In the genomic region with DNA sequence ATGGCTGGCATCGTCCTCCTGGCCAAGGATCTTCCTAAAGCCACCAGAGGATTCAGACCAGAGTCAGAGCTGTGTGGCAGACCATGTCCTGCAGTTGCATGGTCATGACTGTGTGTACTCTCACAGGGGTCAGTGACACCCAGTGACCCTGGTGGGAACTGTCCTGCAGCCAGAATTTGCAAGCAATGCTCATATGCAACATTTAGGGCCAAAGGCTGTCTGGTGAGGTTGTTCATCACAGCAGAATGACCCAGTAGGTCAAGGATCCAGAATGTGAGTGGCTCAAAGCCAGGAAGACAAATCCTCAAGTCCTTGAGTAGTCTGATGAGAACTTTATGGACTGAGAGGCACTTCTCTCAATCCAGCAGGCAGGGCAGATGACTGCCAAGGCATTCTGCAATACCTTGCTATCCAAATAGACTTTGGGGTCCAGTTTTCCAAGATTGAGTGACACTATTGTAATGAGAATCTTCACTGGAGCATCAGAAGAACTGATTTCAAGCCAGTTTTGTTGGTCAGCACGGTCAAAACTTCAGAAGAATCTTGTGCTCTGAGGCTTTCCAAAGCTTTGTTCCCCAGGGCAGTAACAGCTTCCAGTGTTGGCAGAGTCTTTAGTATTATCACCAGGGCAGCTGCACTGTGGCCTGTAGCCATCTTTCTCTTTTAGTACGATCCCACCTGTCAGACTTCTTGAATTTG, we compare ENCODE assay signal across 1 cellular context.
TF ChIP-seq lines count a peak whose summit lies in the region.

No MANE protein-coding gene starts in this region.

TF ChIP-seq in liver, 16 proteins besides CTCF, POLR2A, EP300 and RAD21 (continued from another document):
- TF ChIP-seq REST (IDR thresholded peaks at IDR 0.05) = no peak
TF ChIP-seq in liver: peak in this region for 7.
